ENCODE assay signal across 10 cellular contexts in genomic region chr15:58329781-58330467, GRCh38.
A peak's percentile ranks its signal among the peaks of the same experiment; 100 is the strongest.
DNase-seq lines count a peak whose midpoint lies in the region; ATAC-seq and TF ChIP-seq lines count a peak whose summit lies in the region.
"Had no signal": no experiment of that assay in that cellular context is flagged by ENCODE, and none has a peak within 500 bp of the region (broad histone marks: within the 10 kb centered on the region; RNA-seq: fewer than 3 reads in every experiment).

No MANE protein-coding gene starts in this region.

- H2BK5ac ChIP-seq in mesendoderm (ENCODE audit: low read length), result no peak overlapping the region

- DNase-seq in NCI-H1417 (lab: John Stamatoyannopoulos, UW) (peak in 2 of 3 experiments; percentile 29 to 47), NCI-H1417 treated with DMSO at 0.1 percent for 48 hours (lab: John Stamatoyannopoulos, UW) (no peak), choroid plexus epithelial cell (ENCODE audit: low read depth) (peak; percentile 6), mesendoderm (peak; percentile 54), tibial nerve (ENCODE audit: low spot score in 2 of 2) (no peak), GM13976 (ENCODE audit: low spot score) (no peak)
- no peak for DNase-seq in activated CD8-positive, alpha-beta memory T cell treated with anti-CD3 and anti-CD28 coated beads, Interleukin-2, amount 50 U/mL, for 48 hours
- DNase-seq: NCI-H1436 treated with DMSO at 0.1 percent for 48 hours, SK-N-SH had no signal

- peaks cover 0 to 5% (median 0%) of the 10 kb centered on the region in 4 donors for H3K9me3 ChIP-seq in tibial nerve

- H3K9ac ChIP-seq in mesendoderm (ENCODE audit: low read length), result no peak overlapping the region
- H3K9ac ChIP-seq: SK-N-SH had no signal

- no peak for TF ChIP-seq POLR2A in tibial nerve (IDR thresholded peaks at IDR 0.05)

- H3K56ac ChIP-seq in mesendoderm (ENCODE audit: low read length), result no peak overlapping the region

- no peak overlapping the region for H3K4me3 ChIP-seq in choroid plexus epithelial cell (ENCODE audit: low read depth, low read length)
- H3K4me3 ChIP-seq in mesendoderm (ENCODE audit: low read length), result no peak overlapping the region
- no peak overlapping the region for H3K4me3 ChIP-seq in tibial nerve

- no peak overlapping the region for H4K5ac ChIP-seq in mesendoderm (ENCODE audit: low read length)

- no peak for TF ChIP-seq EP300 in tibial nerve (IDR thresholded peaks at IDR 0.05)

- H3K4me1 ChIP-seq in mesendoderm (ENCODE audit: control insufficient read depth, low read depth, low read length), result peaks cover 16% of the 10 kb centered on the region
- H3K4me1 ChIP-seq in tibial nerve, result peaks cover 0 to 40% (median 24%) of the 10 kb centered on the region in 4 donors

- in situ Hi-C loops in GM13976 (cut with MboI; ENCODE audit: low sequenced_read_pairs, unreplicated experiment), result no loop called here

- no peak overlapping the region for H4K8ac ChIP-seq in mesendoderm (ENCODE audit: low read depth, low read length)

- H3K79me2 ChIP-seq in mesendoderm (ENCODE audit: control insufficient read depth, insufficient read depth, low read length), result no peaks in the 10 kb centered on the region

- H2AK5ac ChIP-seq in mesendoderm (ENCODE audit: low read length), result no peak overlapping the region

- H3K27me3 ChIP-seq in mesendoderm (ENCODE audit: insufficient read depth, low read length, poor library complexity), result no peaks in the 10 kb centered on the region
- no peaks in the 10 kb centered on the region for H3K27me3 ChIP-seq in tibial nerve

- H3K18ac ChIP-seq in mesendoderm (ENCODE audit: low read length), result peak overlapping the region; percentile 64

- no peak overlapping the region for H2BK15ac ChIP-seq in mesendoderm (replicated peaks; ENCODE audit: low read depth)

- H2BK120ac ChIP-seq in mesendoderm (ENCODE audit: low read depth, low read length), result no peak overlapping the region

- ATAC-seq in HG03196 (IDR thresholded peaks at IDR 0.05; ENCODE audit: unreplicated experiment), result no peak

- peak overlapping the region; percentile 73 for H3K4ac ChIP-seq in mesendoderm (ENCODE audit: low read depth, low read length)

- TF ChIP-seq CTCF in choroid plexus epithelial cell (conservative IDR thresholded peaks at IDR 0.05; ENCODE audit: low read depth, low read length) (no peak), tibial nerve (IDR thresholded peaks at IDR 0.05) (no peak), GM13976 (IDR thresholded peaks at IDR 0.05; ENCODE audit: borderline replicate concordance, control extremely low read depth, extremely low read depth, insufficient read depth, missing control alignments) (no peak)

- H3K27ac ChIP-seq in mesendoderm (ENCODE audit: low read depth, low read length), result peak overlapping the region; percentile 16
- peak overlapping the region in 3 of 4 donors; percentile 85 to 99 (median 90) for H3K27ac ChIP-seq in tibial nerve

- no peaks in the 10 kb centered on the region for H3K79me1 ChIP-seq in mesendoderm (ENCODE audit: low read length)

- no peak overlapping the region for H3K4me2 ChIP-seq in mesendoderm (ENCODE audit: low read length)
- H3K4me2 ChIP-seq: SK-N-SH had no signal

- no peak overlapping the region for H3K23ac ChIP-seq in mesendoderm (ENCODE audit: low read length)

- no CpG with 5 or more reads among the region's 9 CpGs for whole genome bisulfite sequencing in mesendoderm (ENCODE audit: extremely low coverage, insufficient coverage, low lambda C conversion rate)
- 74 to 79% methylated on average over 9 of the region's 9 CpGs for WGBS in tibial nerve, 2 donors

- no peaks in the 10 kb centered on the region for H3K36me3 ChIP-seq in mesendoderm (ENCODE audit: control insufficient read depth, insufficient read depth, low read length)
- no peaks in the 10 kb centered on the region for H3K36me3 ChIP-seq in tibial nerve

Comparison
In these comparisons a context has a peak if more than half of its experiments do, and no peak if none do; other contexts are left out.
1. DNase-seq: peak in NCI-H1417 (2 of 3), choroid plexus epithelial cell (single experiment) and mesendoderm (single experiment); none in NCI-H1417 treated with DMSO at 0.1 percent for 48 hours (single experiment), tibial nerve (0 of 2), GM13976 (single experiment) and activated CD8-positive, alpha-beta memory T cell treated with anti-CD3 and anti-CD28 coated beads, Interleukin-2, amount 50 U/mL, for 48 hours (single experiment).